16 cellular contexts compared by ENCODE assay signal in genomic region chr6:150897400-150897943, GRCh38. TPM values are rescaled to one million over a fixed set of nuclear protein-coding genes. Genes with fewer than 3 reads are reported as not detected.
DNase-seq lines count a peak whose midpoint lies in the region; ATAC-seq and TF ChIP-seq lines count a peak whose summit lies in the region.
"Had no signal": no experiment of that assay in that cellular context is flagged by ENCODE, and none has a peak within 500 bp of the region (broad histone marks: within the 10 kb centered on the region; RNA-seq: fewer than 3 reads in every experiment).

No MANE protein-coding gene starts in this region.

- H3K27ac Mint-ChIP-seq in activated CD4-positive, alpha-beta memory T cell treated with anti-CD3 and anti-CD28 coated beads, Interleukin-2, amount 10 ng/mL, durations not matched to agents 7 days and 5 days, result no peak overlapping the region
- H3K27ac Mint-ChIP-seq in activated CD4-positive, alpha-beta memory T cell treated with anti-CD3 and anti-CD28 coated beads for 36 hours, result no peak overlapping the region

- H3K9me3 ChIP-seq in sigmoid colon (no peaks in the 10 kb centered on the region), esophagus muscularis mucosa (no peaks in the 10 kb centered on the region)
- H3K9me3 ChIP-seq: adrenal gland, stomach had no signal

- peak; percentile 11 for DNase-seq in activated CD4-positive, alpha-beta memory T cell treated with anti-CD3 and anti-CD28 coated beads, Interleukin-2, amount 10 ng/mL, durations not matched to agents 7 days and 5 days
- DNase-seq in activated CD4-positive, alpha-beta memory T cell treated with anti-CD3 and anti-CD28 coated beads for 36 hours, result no peak
- DNase-seq in sigmoid colon, result peak; percentile 25
- no peak for DNase-seq in DMS 273 treated with DMSO at 0.1 percent for 48 hours (lab: John Stamatoyannopoulos, UW)
- no peak for DNase-seq in esophagus muscularis mucosa (ENCODE audit: extremely low spot score)
- DNase-seq in NK-92 treated with Interleukin-12 subunit alpha and Interleukin-12 subunit beta, amount 100 ng/mL, for 24 hours (lab: John Stamatoyannopoulos, UW), result no peak
- DNase-seq: activated T-cell treated with anti-CD3 and anti-CD28 coated beads, Interleukin-2, amount 50 U/mL, for 4 hours; adrenal gland; MV-4-11; small intestine; stomach had no signal

- no peak for TF ChIP-seq CTCF in sigmoid colon (IDR thresholded peaks at IDR 0.05)
- TF ChIP-seq CTCF in esophagus muscularis mucosa (IDR thresholded peaks at IDR 0.05), result no peak

- POLR2A ChIA-PET in activated CD4-positive, alpha-beta memory T cell treated with anti-CD3 and anti-CD28 coated beads, Interleukin-2, amount 10 ng/mL, durations not matched to agents 7 days and 5 days (lab: Charles Lee), result no interaction called here
- POLR2A ChIA-PET in activated CD4-positive, alpha-beta memory T cell treated with anti-CD3 and anti-CD28 coated beads for 36 hours (lab: Charles Lee), result no interaction called here

- CTCF ChIA-PET in activated CD4-positive, alpha-beta memory T cell treated with anti-CD3 and anti-CD28 coated beads, Interleukin-2, amount 10 ng/mL, durations not matched to agents 7 days and 5 days (lab: Charles Lee), result interaction anchor here (3.4 kb wide), 1 partner anchor 438 kb away, joined by 8 read pairs; no protein-coding TSS in a partner anchor
- CTCF ChIA-PET in activated CD4-positive, alpha-beta memory T cell treated with anti-CD3 and anti-CD28 coated beads for 36 hours (lab: Charles Lee), result interaction anchor here (0.7 kb wide), 1 partner anchor 427 kb away, joined by 3 read pairs; no protein-coding TSS in a partner anchor

- no peak for TF ChIP-seq EP300 in sigmoid colon (IDR thresholded peaks at IDR 0.05)
- TF ChIP-seq EP300 in esophagus muscularis mucosa (IDR thresholded peaks at IDR 0.05), result no peak

- H3K27me3 ChIP-seq in sigmoid colon (no peaks in the 10 kb centered on the region), esophagus muscularis mucosa (no peaks in the 10 kb centered on the region)
- H3K27me3 ChIP-seq: adrenal gland, stomach had no signal

- peak; percentile 58 for ATAC-seq in HG02852 (IDR thresholded peaks at IDR 0.05; ENCODE audit: unreplicated experiment)
- peak; percentile 42 for ATAC-seq in HG03558 (IDR thresholded peaks at IDR 0.05; ENCODE audit: extremely low read depth, unreplicated experiment)
- ATAC-seq: activated T-cell treated with anti-CD3 and anti-CD28 coated beads, Interleukin-2, amount 50 U/mL, for 4 hours; Right ventricle myocardium inferior had no signal

- 88 to 95% methylated on average over 7 of the region's 7 CpGs for WGBS in sigmoid colon, 2 donors
- 91% methylated on average over 7 of the region's 7 CpGs for WGBS in esophagus muscularis mucosa

- no peak overlapping the region for H3K4me3 Mint-ChIP-seq in activated CD4-positive, alpha-beta memory T cell treated with anti-CD3 and anti-CD28 coated beads, Interleukin-2, amount 10 ng/mL, durations not matched to agents 7 days and 5 days
- no peak overlapping the region for H3K4me3 Mint-ChIP-seq in activated CD4-positive, alpha-beta memory T cell treated with anti-CD3 and anti-CD28 coated beads for 36 hours
- H3K4me3 Mint-ChIP-seq: activated T-cell treated with anti-CD3 and anti-CD28 coated beads, Interleukin-2, amount 50 U/mL, for 4 hours had no signal

- H3K9me3 Mint-ChIP-seq in activated CD4-positive, alpha-beta memory T cell treated with anti-CD3 and anti-CD28 coated beads, Interleukin-2, amount 10 ng/mL, durations not matched to agents 7 days and 5 days, result no peaks in the 10 kb centered on the region
- no peaks in the 10 kb centered on the region for H3K9me3 Mint-ChIP-seq in activated CD4-positive, alpha-beta memory T cell treated with anti-CD3 and anti-CD28 coated beads for 36 hours
- H3K9me3 Mint-ChIP-seq: activated T-cell treated with anti-CD3 and anti-CD28 coated beads, Interleukin-2, amount 50 U/mL, for 4 hours; CD14-positive monocyte had no signal

- H3K27ac ChIP-seq in sigmoid colon (peak overlapping the region in 1 of 4 donors; percentile 67), esophagus muscularis mucosa (replicated peaks in 1 of 4) (no peak overlapping the region)
- H3K27ac ChIP-seq: 22Rv1, adrenal gland, stomach had no signal

- H3K36me3 ChIP-seq in sigmoid colon (no peaks in the 10 kb centered on the region), esophagus muscularis mucosa (peaks cover 0 to 4% (median 0%) of the 10 kb centered on the region in 4 donors)
- H3K36me3 ChIP-seq: adrenal gland, stomach had no signal

- H3K36me3 Mint-ChIP-seq in activated CD4-positive, alpha-beta memory T cell treated with anti-CD3 and anti-CD28 coated beads, Interleukin-2, amount 10 ng/mL, durations not matched to agents 7 days and 5 days (ENCODE audit: low read depth), result peaks cover 18% of the 10 kb centered on the region
- H3K36me3 Mint-ChIP-seq in activated CD4-positive, alpha-beta memory T cell treated with anti-CD3 and anti-CD28 coated beads for 36 hours, result peaks cover 44% of the 10 kb centered on the region

- no peak for TF ChIP-seq POLR2A in sigmoid colon (IDR thresholded peaks at IDR 0.05)
- TF ChIP-seq POLR2A in esophagus muscularis mucosa (IDR thresholded peaks at IDR 0.05; ENCODE audit: low read depth), result no peak

- H3K4me3 ChIP-seq in sigmoid colon, result no peak overlapping the region
- no peak overlapping the region for H3K4me3 ChIP-seq in esophagus muscularis mucosa
- H3K4me3 ChIP-seq: adrenal gland, stomach had no signal

- no peaks in the 10 kb centered on the region for H3K27me3 Mint-ChIP-seq in activated CD4-positive, alpha-beta memory T cell treated with anti-CD3 and anti-CD28 coated beads, Interleukin-2, amount 10 ng/mL, durations not matched to agents 7 days and 5 days
- H3K27me3 Mint-ChIP-seq in activated CD4-positive, alpha-beta memory T cell treated with anti-CD3 and anti-CD28 coated beads for 36 hours, result no peaks in the 10 kb centered on the region

- intact Hi-C loops in activated CD4-positive, alpha-beta memory T cell treated with anti-CD3 and anti-CD28 coated beads for 36 hours (cut with micrococcal nuclease), result no loop called here
- intact Hi-C loops in sigmoid colon (cut with DNase I), result no loop called here
- intact Hi-C loops in esophagus muscularis mucosa (cut with DNase I), result loop anchor here (10.0 kb wide), 1 partner anchor 577 kb away; no protein-coding TSS in a partner anchor

- H3K4me1 ChIP-seq in sigmoid colon, result peaks cover 0 to 41% (median 24%) of the 10 kb centered on the region in 4 donors
- H3K4me1 ChIP-seq in esophagus muscularis mucosa, result peaks cover 7 to 14% (median 8%) of the 10 kb centered on the region in 4 donors
- H3K4me1 ChIP-seq: adrenal gland had no signal

- H3K4me1 Mint-ChIP-seq in activated CD4-positive, alpha-beta memory T cell treated with anti-CD3 and anti-CD28 coated beads, Interleukin-2, amount 10 ng/mL, durations not matched to agents 7 days and 5 days, result peaks cover 52% of the 10 kb centered on the region
- H3K4me1 Mint-ChIP-seq in activated CD4-positive, alpha-beta memory T cell treated with anti-CD3 and anti-CD28 coated beads for 36 hours (ENCODE audit: low read depth), result peaks cover 28% of the 10 kb centered on the region

RNA-seq across cellular contexts. Expression of gene MTHFD1L, which starts 32.0 kb away (rescaled TPM):
- 10 to 100 TPM; 51.6 to 54.6 TPM for total RNA-seq in activated CD4-positive, alpha-beta memory T cell treated with anti-CD3 and anti-CD28 coated beads, Interleukin-2, amount 10 ng/mL, durations not matched to agents 7 days and 5 days
- total RNA-seq in activated CD4-positive, alpha-beta memory T cell treated with anti-CD3 and anti-CD28 coated beads for 36 hours, result 100 to 1,000 TPM; 115 to 119 TPM
- total RNA-seq in sigmoid colon, result 10 to 100 TPM in 1 of 4 donors, 1 to 10 TPM in 3; 2.5 to 17.9 (median 5.6) TPM
- 10 to 100 TPM in 1 of 3 donors, 1 to 10 TPM in 1, under 1 TPM in 1; 0.60 to 12.2 (median 1.4) TPM for polyA plus RNA-seq in sigmoid colon
- total RNA-seq in esophagus muscularis mucosa, result 1 to 10 TPM; 2.5 to 7.1 (median 4.2) TPM

Comparison
In these comparisons a context has a peak if more than half of its experiments do, and no peak if none do; other contexts are left out.
1. DNase-seq: peak in activated CD4-positive, alpha-beta memory T cell treated with anti-CD3 and anti-CD28 coated beads, Interleukin-2, amount 10 ng/mL, durations not matched to agents 7 days and 5 days (single experiment) and sigmoid colon (single experiment); none in activated CD4-positive, alpha-beta memory T cell treated with anti-CD3 and anti-CD28 coated beads for 36 hours (single experiment), DMS 273 treated with DMSO at 0.1 percent for 48 hours (single experiment), esophagus muscularis mucosa (single experiment) and NK-92 treated with Interleukin-12 subunit alpha and Interleukin-12 subunit beta, amount 100 ng/mL, for 24 hours (single experiment).